Comparison of ENCODE assay signal across 11 cellular contexts in the genomic region with DNA sequence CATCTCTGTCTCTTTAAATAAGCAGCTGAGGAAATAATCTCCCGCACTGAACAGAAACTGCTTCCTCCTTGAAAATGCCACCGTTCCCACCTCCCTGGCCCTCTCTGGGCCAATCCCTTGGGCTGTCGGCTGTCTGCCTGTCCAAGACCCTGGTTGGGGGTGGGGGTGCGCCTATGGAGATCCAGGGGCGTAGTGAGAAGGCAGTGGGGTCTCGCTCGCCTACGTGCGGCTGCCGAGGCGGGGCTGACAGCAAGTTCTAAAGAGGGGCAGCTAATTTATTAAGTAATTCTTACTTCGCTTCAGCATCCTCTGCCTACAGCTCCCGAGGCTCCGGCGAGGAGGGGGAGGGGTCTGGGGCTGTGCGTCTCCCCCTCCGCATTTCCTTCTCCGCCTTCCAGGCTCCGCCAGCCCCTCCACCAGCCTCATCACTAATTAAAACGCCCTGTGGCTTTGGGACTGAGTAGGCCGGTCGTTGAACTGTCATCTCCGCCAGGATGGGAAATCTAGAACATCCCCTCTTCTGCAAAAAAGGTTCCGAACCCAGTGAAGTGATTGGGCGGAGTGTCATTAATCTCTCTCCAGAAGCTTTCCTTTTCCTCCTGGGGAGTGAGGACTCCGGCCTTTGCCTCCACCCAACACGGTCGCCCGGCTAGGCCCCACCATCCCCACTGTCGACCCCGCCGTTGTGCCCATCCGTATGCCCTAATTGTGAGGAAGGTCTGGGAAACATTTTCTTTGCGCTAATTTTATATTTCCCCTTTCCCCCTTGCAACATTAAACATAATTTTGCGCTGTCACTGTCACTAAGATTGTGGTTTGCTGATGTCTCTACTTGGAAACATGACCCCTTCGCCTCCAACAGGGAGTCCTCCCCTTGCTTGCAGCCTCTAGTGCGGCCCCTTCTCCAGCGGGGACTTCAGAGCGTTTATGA. TPM values are rescaled to one million over a fixed set of nuclear protein-coding genes. Genes with fewer than 3 reads are reported as not detected.
A peak's percentile ranks its signal among the peaks of the same experiment; 100 is the strongest.
DNase-seq lines count a peak whose midpoint lies in the region; ATAC-seq and TF ChIP-seq lines count a peak whose summit lies in the region.
"Had no signal": no experiment of that assay in that cellular context is flagged by ENCODE, and none has a peak within 500 bp of the region (broad histone marks: within the 10 kb centered on the region; RNA-seq: fewer than 3 reads in every experiment).

No MANE protein-coding gene starts in this region.

- peaks cover 56% of the 10 kb centered on the region for H3K4me1 Mint-ChIP-seq in endodermal cell

- peak overlapping the region; percentile 38 for H3K4me3 Mint-ChIP-seq in endodermal cell
- H3K4me3 Mint-ChIP-seq: stimulated activated naive CD8-positive, alpha-beta T cell treated with anti-CD3 and anti-CD28 coated beads, Interleukin-15, Interleukin-2, amounts not matched to agents 100 ng/mL and 50 ng/mL, for 24 hours had no signal

- ATAC-seq in lung (ENCODE audit: insufficient read depth, low FRiP score) (no peak), upper lobe of left lung (ENCODE audit: low FRiP score in 2 of 2) (no peak)
- ATAC-seq: esophagus mucosa had no signal

- H3K9me3 Mint-ChIP-seq in endodermal cell: no peaks in the 10 kb centered on the region
- H3K9me3 Mint-ChIP-seq: stimulated activated naive CD8-positive, alpha-beta T cell treated with anti-CD3 and anti-CD28 coated beads, Interleukin-15, Interleukin-2, amounts not matched to agents 100 ng/mL and 50 ng/mL, for 24 hours had no signal

- H3K27ac Mint-ChIP-seq in endodermal cell: no peak overlapping the region
- H3K27ac Mint-ChIP-seq: stimulated activated naive CD8-positive, alpha-beta T cell treated with anti-CD3 and anti-CD28 coated beads, Interleukin-15, Interleukin-2, amounts not matched to agents 100 ng/mL and 50 ng/mL, for 24 hours had no signal

- H3K27me3 ChIP-seq in endodermal cell (ENCODE audit: control insufficient read depth, insufficient read depth, low read length, poor library complexity, severe bottlenecking) (peaks cover 97% of the 10 kb centered on the region), lung (ENCODE audit: control insufficient read depth, insufficient read depth) (no peaks in the 10 kb centered on the region), upper lobe of left lung (no peaks in the 10 kb centered on the region)

- no peak for TF ChIP-seq CTCF in endodermal cell (conservative IDR thresholded peaks at IDR 0.05)
- no peak for TF ChIP-seq CTCF in lung (IDR thresholded peaks at IDR 0.05; ENCODE audit: control extremely low read depth, extremely low read depth)
- TF ChIP-seq CTCF in upper lobe of left lung (IDR thresholded peaks at IDR 0.05): no peak

- H3K9me3 ChIP-seq in endodermal cell (ENCODE audit: control insufficient read depth, low read length): no peaks in the 10 kb centered on the region
- no peaks in the 10 kb centered on the region for H3K9me3 ChIP-seq in lung (ENCODE audit: control insufficient read depth in 2 of 2, insufficient read depth in 1 of 2, low read length in 1 of 2)
- no peaks in the 10 kb centered on the region for H3K9me3 ChIP-seq in upper lobe of left lung

- H3K9ac ChIP-seq in endodermal cell (ENCODE audit: extremely low read depth, low read length, poor library complexity, severe bottlenecking): no peak overlapping the region

- H3K4me1 ChIP-seq in endodermal cell (ENCODE audit: control insufficient read depth, insufficient read depth, low read length) (no peaks in the 10 kb centered on the region), lung (ENCODE audit: control insufficient read depth in 2 of 2, insufficient read depth in 2 of 2, low read length in 2 of 2) (peaks cover 0 to 9% of the 10 kb centered on the region in 2 donors), upper lobe of left lung (peaks cover 0 to 14% (median 6%) of the 10 kb centered on the region in 4 donors)

- TF ChIP-seq POLR2A in upper lobe of left lung (IDR thresholded peaks at IDR 0.05): no peak

- TF ChIP-seq EP300 in upper lobe of left lung (IDR thresholded peaks at IDR 0.05): no peak

- peaks cover 100% of the 10 kb centered on the region for H3K27me3 Mint-ChIP-seq in endodermal cell (ENCODE audit: insufficient read depth)

- no peaks in the 10 kb centered on the region for H3K36me3 Mint-ChIP-seq in endodermal cell (ENCODE audit: low read depth)

- 6 to 20% methylated on average over 1 to 37 of the region's 39 CpGs for WGBS in endodermal cell (ENCODE audit: insufficient coverage in 1 of 2, insufficient read length in 1 of 2), 2 experiments
- 30 to 44% methylated on average over 39 of the region's 39 CpGs for WGBS in lung, 2 donors
- 53 to 61% methylated on average over 29 to 39 of the region's 39 CpGs for WGBS in upper lobe of left lung, 2 donors

- peak overlapping the region; percentile 45 for H3K27ac ChIP-seq in endodermal cell (ENCODE audit: low read depth, low read length)
- peak overlapping the region; percentile 42 to 69 for H3K27ac ChIP-seq in lung (ENCODE audit: low read depth in 1 of 2, low read length in 1 of 2)
- peak overlapping the region; percentile 57 to 94 (median 94) for H3K27ac ChIP-seq in upper lobe of left lung
- H3K27ac ChIP-seq: RWPE1 had no signal

- no peaks in the 10 kb centered on the region for H3K36me3 ChIP-seq in endodermal cell (ENCODE audit: control insufficient read depth, insufficient read depth, low read length)
- peaks cover 0 to 9% of the 10 kb centered on the region in 2 donors for H3K36me3 ChIP-seq in lung (ENCODE audit: control insufficient read depth in 2 of 2, insufficient read depth in 2 of 2, low read length in 2 of 2)
- no peaks in the 10 kb centered on the region for H3K36me3 ChIP-seq in upper lobe of left lung

- peak overlapping the region; percentile 38 for H3K4me3 ChIP-seq in endodermal cell (ENCODE audit: low read length)
- H3K4me3 ChIP-seq in lung: no peak overlapping the region
- peak overlapping the region in 2 of 4 donors; percentile 49 for H3K4me3 ChIP-seq in upper lobe of left lung

- DNase-seq in NCI-H2227 (lab: John Stamatoyannopoulos, UW; ENCODE audit: unreplicated experiment) (peak; percentile 87), NCI-H2227 treated with DMSO at 0.1 percent for 48 hours (lab: John Stamatoyannopoulos, UW) (no peak), endodermal cell (peak; percentile 76), lung (ENCODE audit: low spot score) (no peak), upper lobe of left lung (peak in 1 of 2 donors; percentile 66), HK-2 (ENCODE audit: unreplicated experiment) (no peak), NCI-H146 (lab: John Stamatoyannopoulos, UW) (no peak), NCI-H1436 (lab: John Stamatoyannopoulos, UW) (no peak)

RNA-seq across cellular contexts. Expression of a gene that starts 16.9 kb away (rescaled TPM):
- total RNA-seq in endodermal cell: 1 to 10 TPM in 1 of 2 donors, under 1 TPM in 1; 0.73 to 3.3 TPM
- polyA plus RNA-seq in endodermal cell (2013, experiment 1 of 2): 54.2 TPM
- polyA plus RNA-seq in endodermal cell (2013, experiment 2 of 2): 40.9 TPM
- 10 to 100 TPM; 41.9 to 73.5 TPM for total RNA-seq in lung
- 10 to 100 TPM; 15.0 to 28.9 TPM for polyA plus RNA-seq in lung
- total RNA-seq in upper lobe of left lung: 10 to 100 TPM; 10.8 to 64.7 (median 30.1) TPM

Comparison
In these comparisons a context has a peak if more than half of its experiments do, and no peak if none do; other contexts are left out.
1. DNase-seq: peak in NCI-H2227 (single experiment) and endodermal cell (single experiment); none in NCI-H2227 treated with DMSO at 0.1 percent for 48 hours (single experiment), lung (single experiment), HK-2 (single experiment), NCI-H146 (single experiment) and NCI-H1436 (single experiment).
2. Peak in every context shown above with its lines, with median percentiles within 50 percentile points of each other: H3K27ac ChIP-seq.